9 cellular contexts compared by ENCODE assay signal in genomic region chr17:42310281-42311156, GRCh38. TPM values are rescaled to one million over a fixed set of nuclear protein-coding genes. Genes with fewer than 3 reads are reported as not detected.
DNase-seq lines count a peak whose midpoint lies in the region; ATAC-seq and TF ChIP-seq lines count a peak whose summit lies in the region.
"Had no signal": no experiment of that assay in that cellular context is flagged by ENCODE, and none has a peak within 500 bp of the region (broad histone marks: within the 10 kb centered on the region; RNA-seq: fewer than 3 reads in every experiment).

No MANE protein-coding gene starts in this region.

- H3K79me2 ChIP-seq in SK-N-SH (ENCODE audit: insufficient read depth): no peaks in the 10 kb centered on the region

- no peak for TF ChIP-seq RAD21 in SK-N-SH (IDR thresholded peaks at IDR 0.05; ENCODE audit: low read length)

- H3K4me3 ChIP-seq in astrocyte of the spinal cord (ENCODE audit: low read depth, low read length) (no peak overlapping the region), muscle layer of duodenum (ENCODE audit: low read depth in 1 of 2, low read length in 2 of 2) (no peak overlapping the region), SK-N-SH (ENCODE audit: low read depth in 2 of 2, low read length in 1 of 2) (no peak overlapping the region)

- H3K27me3 ChIP-seq in muscle layer of duodenum (ENCODE audit: low read depth, low read length): no peaks in the 10 kb centered on the region
- no peaks in the 10 kb centered on the region for H3K27me3 ChIP-seq in SK-N-SH (ENCODE audit: insufficient read depth)

- no peaks in the 10 kb centered on the region for H3K9me3 ChIP-seq in muscle layer of duodenum (ENCODE audit: control insufficient read depth in 1 of 2, low read length in 2 of 2)
- H3K9me3 ChIP-seq in SK-N-SH: no peaks in the 10 kb centered on the region

- peaks cover 14% of the 10 kb centered on the region for H3F3A ChIP-seq in SK-N-SH (replicated peaks; ENCODE audit: insufficient read depth)

- peak overlapping the region; percentile 69 for H3K27ac ChIP-seq in muscle layer of duodenum (ENCODE audit: low read length)
- H3K27ac ChIP-seq in SK-N-SH (ENCODE audit: low read depth in 2 of 2, low read length in 1 of 2): no peak overlapping the region

- peak; percentile 42 for DNase-seq in stimulated activated CD4-positive, alpha-beta T cell treated with anti-CD3 and anti-CD28 coated beads, Interleukin-1b, Interleukin-23, amount 100 ng/mL, for 48 hours
- no peak for DNase-seq in stimulated activated CD4-positive, alpha-beta T cell treated with anti-CD3 and anti-CD28 coated beads, Interleukin-12 subunit alpha, Interleukin-12 subunit beta, amount 100 ng/mL, for 4 hours
- DNase-seq in astrocyte of the spinal cord (ENCODE audit: low read depth, low spot score) (no peak), NCI-H82 treated with DMSO at 0.1 percent for 48 hours (lab: John Stamatoyannopoulos, UW; ENCODE audit: unreplicated experiment) (no peak), SK-N-SH (no peak), NCI-H446 (lab: John Stamatoyannopoulos, UW) (no peak)
- DNase-seq: cortex of kidney had no signal

- H3K4me2 ChIP-seq in SK-N-SH: no peak overlapping the region

- peaks cover 16 to 42% of the 10 kb centered on the region in 2 donors for H3K4me1 ChIP-seq in muscle layer of duodenum (ENCODE audit: control insufficient read depth in 1 of 2, insufficient read depth in 2 of 2, low read length in 2 of 2)
- H3K4me1 ChIP-seq in SK-N-SH (ENCODE audit: control insufficient read depth in 1 of 2, insufficient read depth in 2 of 2, low read depth in 1 of 2, low read length in 1 of 2): peaks cover 0 to 15% of the 10 kb centered on the region in 2 experiments; a peak in 2 of 4 replicates

- CTCF ChIA-PET in SK-N-SH (lab: Yijun Ruan, JAX): interaction anchor here (1.0 to 26.2 kb wide), 9 partner anchors 9 to 286 kb away, joined by 3 to 683 read pairs (median 7); partner anchors contain the start of gene STAT3

- no peak for ATAC-seq in GM21619 (IDR thresholded peaks at IDR 0.05; ENCODE audit: unreplicated experiment)

- no peak for TF ChIP-seq EP300 in SK-N-SH (IDR thresholded peaks at IDR 0.05; ENCODE audit: borderline replicate concordance in 1 of 2, low read depth in 1 of 2, low read length in 1 of 2)

- TF ChIP-seq CTCF in astrocyte of the spinal cord (IDR thresholded peaks at IDR 0.05; ENCODE audit: low read depth, low read length) (peak; percentile 38), SK-N-SH (IDR thresholded peaks at IDR 0.05) (no peak)

- no peaks in the 10 kb centered on the region for H4K20me1 ChIP-seq in SK-N-SH (ENCODE audit: insufficient read depth)

- H3K36me3 ChIP-seq in muscle layer of duodenum (ENCODE audit: control insufficient read depth in 1 of 2, insufficient read depth in 2 of 2, low read length in 2 of 2) (peaks cover 50 to 60% of the 10 kb centered on the region in 2 donors), SK-N-SH (replicated peaks in 1 of 2; ENCODE audit: control insufficient read depth in 1 of 2, insufficient read depth in 2 of 2, low read length in 1 of 2) (peaks cover 5 to 20% of the 10 kb centered on the region in 2 experiments)

- H2AFZ ChIP-seq in SK-N-SH (ENCODE audit: low read depth): no peak overlapping the region

- H3K9ac ChIP-seq in SK-N-SH: no peak overlapping the region

- in situ Hi-C loops in astrocyte of the spinal cord (cut with HindIII; ENCODE audit: low sequenced_read_pairs): no loop called here

- H3K9me2 ChIP-seq in SK-N-SH: no peaks in the 10 kb centered on the region

- POLR2A ChIA-PET in SK-N-SH (lab: Yijun Ruan, JAX): no interaction called here

- WGBS in SK-N-SH (ENCODE audit: low lambda C conversion rate): 88% methylated on average over 18 of the region's 20 CpGs

TF ChIP-seq in SK-N-SH, 30 proteins besides CTCF, POLR2A, EP300 and RAD21:
- TF ChIP-seq POLR2AphosphoS5 (IDR thresholded peaks at IDR 0.05; ENCODE audit: low read depth, low read length) (no peak; the same call in 1 of the 2 replicates), CHD2 (IDR thresholded peaks at IDR 0.05; ENCODE audit: low read length, partially characterized antibody) (no peak), RCOR1 (IDR thresholded peaks at IDR 0.05; ENCODE audit: low read length) (no peak), SIN3A (IDR thresholded peaks at IDR 0.05; ENCODE audit: borderline replicate concordance, low read depth, low read length) (no peak), FOXJ3 (CRISPR knock-in tag; IDR thresholded peaks at IDR 0.05) (no peak), RFX5 (IDR thresholded peaks at IDR 0.05; ENCODE audit: low read length) (no peak), GABPA (IDR thresholded peaks at IDR 0.05; ENCODE audit: low read depth) (no peak), FOSL2 (IDR thresholded peaks at IDR 0.05; ENCODE audit: borderline replicate concordance, low read depth) (no peak), NRF1 (IDR thresholded peaks at IDR 0.05; ENCODE audit: low read depth, low read length) (no peak), JUND (IDR thresholded peaks at IDR 0.05) (no peak), TAF1 (IDR thresholded peaks at IDR 0.05; ENCODE audit: borderline replicate concordance, low read depth, low read length) (no peak), FOXM1 (IDR thresholded peaks at IDR 0.05; ENCODE audit: low read depth) (no peak), MXI1 (IDR thresholded peaks at IDR 0.05; ENCODE audit: low read depth, low read length) (no peak), TEAD4 (IDR thresholded peaks at IDR 0.05; ENCODE audit: borderline replicate concordance, insufficient read depth) (no peak), MAX (IDR thresholded peaks at IDR 0.05; ENCODE audit: low read depth) (no peak), IRF3 (IDR thresholded peaks at IDR 0.05; ENCODE audit: low read depth, low read length) (no peak), NFIC (IDR thresholded peaks at IDR 0.05; ENCODE audit: borderline replicate concordance) (no peak)
- TF ChIP-seq, protein P1, sequence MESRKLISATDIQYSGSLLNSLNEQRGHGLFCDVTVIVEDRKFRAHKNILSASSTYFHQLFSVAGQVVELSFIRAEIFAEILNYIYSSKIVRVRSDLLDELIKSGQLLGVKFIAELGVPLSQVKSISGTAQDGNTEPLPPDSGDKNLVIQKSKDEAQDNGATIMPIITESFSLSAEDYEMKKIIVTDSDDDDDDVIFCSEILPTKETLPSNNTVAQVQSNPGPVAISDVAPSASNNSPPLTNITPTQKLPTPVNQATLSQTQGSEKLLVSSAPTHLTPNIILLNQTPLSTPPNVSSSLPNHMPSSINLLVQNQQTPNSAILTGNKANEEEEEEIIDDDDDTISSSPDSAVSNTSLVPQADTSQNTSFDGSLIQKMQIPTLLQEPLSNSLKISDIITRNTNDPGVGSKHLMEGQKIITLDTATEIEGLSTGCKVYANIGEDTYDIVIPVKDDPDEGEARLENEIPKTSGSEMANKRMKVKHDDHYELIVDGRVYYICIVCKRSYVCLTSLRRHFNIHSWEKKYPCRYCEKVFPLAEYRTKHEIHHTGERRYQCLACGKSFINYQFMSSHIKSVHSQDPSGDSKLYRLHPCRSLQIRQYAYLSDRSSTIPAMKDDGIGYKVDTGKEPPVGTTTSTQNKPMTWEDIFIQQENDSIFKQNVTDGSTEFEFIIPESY (IDR thresholded peaks at IDR 0.05; ENCODE audit: borderline replicate concordance, low read depth): no peak

RNA-seq across cellular contexts. Expression of gene STAT5A, which starts 22.2 kb away (rescaled TPM):
- polyA plus RNA-seq in SK-N-SH (2012; rRNA removed): 1.4 and 2.3 TPM in 2 replicates
- 0.85 and 1.7 TPM in 2 replicates for polyA plus RNA-seq in SK-N-SH (2012; cell fraction: cytosol; rRNA removed)
- 5.1 and 5.8 TPM in 2 replicates for polyA plus RNA-seq in SK-N-SH (2012; cell fraction: nucleus; rRNA removed)

RNA-seq across cellular contexts. Expression of gene STAT5B, which starts 34.3 kb away (rescaled TPM):
- 23.6 and 27.7 TPM in 2 replicates for polyA plus RNA-seq in SK-N-SH (2012; rRNA removed)
- polyA plus RNA-seq in SK-N-SH (2012; cell fraction: cytosol; rRNA removed): 12.5 and 15.6 TPM in 2 replicates
- 64.3 and 77.5 TPM in 2 replicates for polyA plus RNA-seq in SK-N-SH (2012; cell fraction: nucleus; rRNA removed)
